In genomic region chr20:48170625-48171024, GRCh38 we compare ENCODE assay signal across 1 cellular context.
TF ChIP-seq lines count a peak whose summit lies in the region.

No MANE protein-coding gene starts in this region.

TF ChIP-seq in GM12878, 131 proteins besides CTCF, POLR2A, EP300 and RAD21 (continued from another document):
- no peak for TF ChIP-seq ZNF592 (IDR thresholded peaks at IDR 0.05)
- TF ChIP-seq ATF7 (IDR thresholded peaks at IDR 0.05; ENCODE audit: low read depth) = no peak
